ENCODE assay signal across 9 cellular contexts in the genomic region with DNA sequence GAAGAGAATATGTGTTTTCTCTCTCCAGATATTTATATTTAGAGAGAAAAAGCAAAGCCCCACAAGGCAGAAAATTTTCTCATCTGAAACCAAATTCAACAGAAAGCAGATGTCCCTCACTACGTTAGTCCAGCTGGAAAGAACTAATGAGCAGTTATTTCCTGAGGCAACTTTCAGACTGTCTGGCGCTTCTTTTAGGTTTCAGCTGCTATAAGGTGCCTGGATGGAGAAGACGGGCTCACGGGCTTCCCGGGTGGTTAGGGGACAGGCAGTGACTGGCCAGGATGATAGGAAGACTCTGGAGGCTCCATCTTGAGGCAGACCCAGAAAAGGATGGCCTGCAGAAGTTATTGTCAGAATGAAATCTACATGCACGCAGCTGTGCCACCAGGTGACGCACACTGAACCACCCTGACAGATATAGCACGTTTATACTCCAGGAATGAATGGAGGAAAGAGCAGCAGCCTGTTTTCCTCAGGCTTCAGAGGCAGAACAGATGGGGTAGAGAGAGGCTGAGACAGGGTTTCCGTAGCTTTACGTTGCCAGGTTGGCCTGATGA. TPM values are rescaled to one million over a fixed set of nuclear protein-coding genes. Genes with fewer than 3 reads are reported as not detected.
DNase-seq lines count a peak whose midpoint lies in the region; ATAC-seq, FAIRE-seq and TF ChIP-seq lines count a peak whose summit lies in the region.
"Had no signal": no experiment of that assay in that cellular context is flagged by ENCODE, and none has a peak within 500 bp of the region (broad histone marks: within the 10 kb centered on the region; RNA-seq: fewer than 3 reads in every experiment).

No MANE protein-coding gene starts in this region.

- no peak for TF ChIP-seq EP300 in suprapubic skin (IDR thresholded peaks at IDR 0.05)

- TF ChIP-seq CTCF in GM10248 (IDR thresholded peaks at IDR 0.05; ENCODE audit: control extremely low read depth, extremely low read depth, low read depth, missing control alignments) (peak; percentile 44), suprapubic skin (IDR thresholded peaks at IDR 0.05) (no peak)

- H3K9me3 ChIP-seq in suprapubic skin = no peaks in the 10 kb centered on the region

- peak; percentile 67 for ATAC-seq in GM21390 (IDR thresholded peaks at IDR 0.05; ENCODE audit: unreplicated experiment)

- CTCF ChIA-PET in GM10248 (lab: Yijun Ruan, JAX) = interaction anchor here (0.6 to 3.5 kb wide), 14 partner anchors 8 to 124 kb away, joined by 3 to 17 read pairs (median 4); no protein-coding TSS in a partner anchor

- no peak overlapping the region for H3K4me3 ChIP-seq in suprapubic skin
- H3K4me3 ChIP-seq: skin epidermis had no signal

- no peak overlapping the region for H3K27ac ChIP-seq in suprapubic skin

- TF ChIP-seq POLR2A in suprapubic skin (IDR thresholded peaks at IDR 0.05) = no peak

- POLR2A ChIA-PET in GM10248 (lab: Yijun Ruan, JAX) = interaction anchor here (0.6 to 1.0 kb wide), 3 partner anchors 24 to 191 kb away, joined by 3 read pairs; partner anchors contain the start of gene KDM3A

- WGBS in suprapubic skin = 55% methylated on average over 10 of the region's 10 CpGs

- FAIRE-seq in islet of Langerhans (lab: Jason Lieb, UNC) = peak; percentile 30

- H3K36me3 ChIP-seq in suprapubic skin = no peaks in the 10 kb centered on the region

- H3K4me1 ChIP-seq in suprapubic skin = peaks cover 14% of the 10 kb centered on the region

- DNase-seq in GM10248 (ENCODE audit: extremely low spot score) = peak; percentile 32
- DNase-seq in NCI-H446 (lab: John Stamatoyannopoulos, UW) = peak; percentile 27 to 59
- no peak for DNase-seq in suprapubic skin (ENCODE audit: low spot score in 2 of 2)
- DNase-seq in GM19238 (ENCODE audit: insufficient read length, low spot score) = no peak
- no peak for DNase-seq in cerebellar nuclear complex (lab: John Stamatoyannopoulos, UW)
- no peak for DNase-seq in dedifferentiated amniotic fluid mesenchymal stem cell (ENCODE audit: extremely low spot score)

- no peaks in the 10 kb centered on the region for H3K27me3 ChIP-seq in suprapubic skin

RNA-seq across cellular contexts. Expression of gene MRPL35, which starts 50.7 kb away (rescaled TPM):
- 10 to 100 TPM; 10.7 to 28.1 (median 24.2) TPM for total RNA-seq in suprapubic skin

RNA-seq across cellular contexts. Expression of gene IMMT, which starts 54.7 kb away (rescaled TPM):
- 10 to 100 TPM; 39.5 to 73.2 (median 46.7) TPM for total RNA-seq in suprapubic skin

Comparison
In these comparisons a context has a peak if more than half of its experiments do, and no peak if none do; other contexts are left out.
1. DNase-seq: peak in GM10248 (single experiment) and NCI-H446 (2 of 2); none in suprapubic skin (0 of 2), GM19238 (single experiment), cerebellar nuclear complex (0 of 2) and dedifferentiated amniotic fluid mesenchymal stem cell (single experiment).